In the genomic region with DNA sequence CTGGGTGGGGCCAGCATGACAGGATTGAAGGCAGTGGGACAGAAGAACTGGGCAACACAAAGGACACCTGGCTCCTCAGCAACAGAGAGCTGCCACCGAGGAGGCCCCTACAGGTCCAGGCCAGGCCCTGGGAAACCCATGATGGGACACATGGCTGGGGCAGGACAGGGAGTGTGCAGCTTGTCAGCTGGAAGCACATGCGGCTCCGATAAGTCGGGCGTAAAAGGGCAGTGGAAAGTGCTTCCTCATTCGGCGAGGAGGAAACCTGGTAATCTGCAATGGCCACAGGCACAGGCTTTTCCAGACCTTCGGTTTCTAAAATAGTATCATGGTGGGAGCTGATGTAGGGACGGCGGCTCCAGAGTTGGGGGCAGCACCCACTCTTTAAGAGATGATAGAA, we compare ENCODE assay signal across 1 cellular context.
TF ChIP-seq lines count a peak whose summit lies in the region.

No MANE protein-coding gene starts in this region.

TF ChIP-seq in K562, 482 proteins besides CTCF, POLR2A, EP300 and RAD21 (continued from another document and continues in another):
- TF ChIP-seq, protein P1, sequence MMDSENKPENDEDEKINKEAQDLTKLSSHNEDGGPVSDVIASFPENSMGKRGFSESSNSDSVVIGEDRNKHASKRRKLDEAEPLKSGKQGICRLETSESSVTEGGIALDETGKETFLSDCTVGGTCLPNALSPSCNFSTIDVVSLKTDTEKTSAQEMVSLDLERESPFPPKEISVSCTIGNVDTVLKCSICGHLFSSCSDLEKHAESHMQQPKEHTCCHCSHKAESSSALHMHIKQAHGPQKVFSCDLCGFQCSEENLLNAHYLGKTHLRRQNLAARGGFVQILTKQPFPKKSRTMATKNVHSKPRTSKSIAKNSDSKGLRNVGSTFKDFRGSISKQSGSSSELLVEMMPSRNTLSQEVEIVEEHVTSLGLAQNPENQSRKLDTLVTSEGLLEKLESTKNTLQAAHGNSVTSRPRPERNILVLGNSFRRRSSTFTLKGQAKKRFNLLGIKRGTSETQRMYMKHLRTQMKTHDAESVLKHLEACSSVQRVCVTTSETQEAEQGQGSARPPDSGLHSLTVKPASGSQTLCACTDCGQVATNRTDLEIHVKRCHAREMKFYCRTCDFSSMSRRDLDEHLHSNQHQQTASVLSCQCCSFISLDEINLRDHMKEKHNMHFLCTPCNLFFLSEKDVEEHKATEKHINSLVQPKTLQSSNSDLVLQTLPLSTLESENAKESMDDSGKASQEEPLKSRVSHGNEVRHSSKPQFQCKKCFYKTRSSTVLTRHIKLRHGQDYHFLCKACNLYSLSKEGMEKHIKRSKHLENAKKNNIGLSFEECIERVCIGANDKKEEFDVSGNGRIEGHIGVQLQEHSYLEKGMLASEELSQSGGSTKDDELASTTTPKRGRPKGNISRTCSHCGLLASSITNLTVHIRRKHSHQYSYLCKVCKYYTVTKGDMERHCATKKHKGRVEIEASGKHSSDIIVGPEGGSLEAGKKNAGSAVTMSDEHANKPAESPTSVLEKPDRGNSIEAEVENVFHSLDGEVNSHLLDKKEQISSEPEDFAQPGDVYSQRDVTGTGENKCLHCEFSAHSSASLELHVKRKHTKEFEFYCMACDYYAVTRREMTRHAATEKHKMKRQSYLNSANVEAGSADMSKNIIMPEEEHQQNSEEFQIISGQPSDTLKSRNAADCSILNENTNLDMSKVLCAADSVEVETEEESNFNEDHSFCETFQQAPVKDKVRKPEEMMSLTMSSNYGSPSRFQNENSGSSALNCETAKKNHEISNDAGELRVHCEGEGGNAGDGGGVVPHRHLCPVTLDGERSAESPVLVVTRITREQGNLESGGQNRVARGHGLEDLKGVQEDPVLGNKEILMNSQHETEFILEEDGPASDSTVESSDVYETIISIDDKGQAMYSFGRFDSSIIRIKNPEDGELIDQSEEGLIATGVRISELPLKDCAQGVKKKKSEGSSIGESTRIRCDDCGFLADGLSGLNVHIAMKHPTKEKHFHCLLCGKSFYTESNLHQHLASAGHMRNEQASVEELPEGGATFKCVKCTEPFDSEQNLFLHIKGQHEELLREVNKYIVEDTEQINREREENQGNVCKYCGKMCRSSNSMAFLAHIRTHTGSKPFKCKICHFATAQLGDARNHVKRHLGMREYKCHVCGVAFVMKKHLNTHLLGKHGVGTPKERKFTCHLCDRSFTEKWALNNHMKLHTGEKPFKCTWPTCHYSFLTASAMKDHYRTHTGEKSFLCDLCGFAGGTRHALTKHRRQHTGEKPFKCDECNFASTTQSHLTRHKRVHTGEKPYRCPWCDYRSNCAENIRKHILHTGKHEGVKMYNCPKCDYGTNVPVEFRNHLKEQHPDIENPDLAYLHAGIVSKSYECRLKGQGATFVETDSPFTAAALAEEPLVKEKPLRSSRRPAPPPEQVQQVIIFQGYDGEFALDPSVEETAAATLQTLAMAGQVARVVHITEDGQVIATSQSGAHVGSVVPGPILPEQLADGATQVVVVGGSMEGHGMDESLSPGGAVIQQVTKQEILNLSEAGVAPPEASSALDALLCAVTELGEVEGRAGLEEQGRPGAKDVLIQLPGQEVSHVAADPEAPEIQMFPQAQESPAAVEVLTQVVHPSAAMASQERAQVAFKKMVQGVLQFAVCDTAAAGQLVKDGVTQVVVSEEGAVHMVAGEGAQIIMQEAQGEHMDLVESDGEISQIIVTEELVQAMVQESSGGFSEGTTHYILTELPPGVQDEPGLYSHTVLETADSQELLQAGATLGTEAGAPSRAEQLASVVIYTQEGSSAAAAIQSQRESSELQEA (IDR thresholded peaks at IDR 0.05; ENCODE audit: low read depth), result no peak
- TF ChIP-seq KAT2B (IDR thresholded peaks at IDR 0.05; ENCODE audit: low read depth, low read length) (no peak), ZKSCAN3 (CRISPR knock-in tag; IDR thresholded peaks at IDR 0.05) (no peak), U2AF1 (optimal IDR thresholded peaks at IDR 0.05; ENCODE audit: low read depth, low read length) (no peak), TGIF2 (CRISPR knock-in tag; IDR thresholded peaks at IDR 0.05) (no peak), ZC3H8 (IDR thresholded peaks at IDR 0.05) (no peak), NONO (IDR thresholded peaks at IDR 0.05; ENCODE audit: low read depth in 2 of 2, low read length in 1 of 2) (no peak), CREB1 (IDR thresholded peaks at IDR 0.05) (0 out of 2 replicates have a peak, but pooled peaks have one; percentile 3), CREB1 (CRISPR knock-in tag; IDR thresholded peaks at IDR 0.05) (no peak), ZNF41 (CRISPR knock-in tag; conservative IDR thresholded peaks at IDR 0.05) (no peak), FOXK1 (CRISPR knock-in tag; IDR thresholded peaks at IDR 0.05; ENCODE audit: borderline replicate concordance) (no peak), SIRT6 (IDR thresholded peaks at IDR 0.05; ENCODE audit: low read depth, low read length) (no peak), ZNF707 (CRISPR knock-in tag; conservative IDR thresholded peaks at IDR 0.05) (no peak), CHD2 (IDR thresholded peaks at IDR 0.05; ENCODE audit: low read depth, low read length) (no peak), CHD1 (IDR thresholded peaks at IDR 0.05; ENCODE audit: low read length) (no peak), CBX1 (IDR thresholded peaks at IDR 0.05; ENCODE audit: low read depth) (no peak), GATAD2A (IDR thresholded peaks at IDR 0.05) (no peak), HDAC8 (tag; IDR thresholded peaks at IDR 0.05) (no peak), SPI1 (IDR thresholded peaks at IDR 0.05; ENCODE audit: borderline replicate concordance, low read depth, low read length) (peak; percentile 91), KLF10 (CRISPR knock-in tag; IDR thresholded peaks at IDR 0.05) (no peak), ZNF589 (CRISPR knock-in tag; IDR thresholded peaks at IDR 0.05; ENCODE audit: low read depth) (0 out of 2 replicates have a peak, but pooled peaks have one; percentile 70), HDAC6 (IDR thresholded peaks at IDR 0.05; ENCODE audit: low read depth, low read length) (no peak), ZNF695 (CRISPR knock-in tag; IDR thresholded peaks at IDR 0.05) (no peak), ZNF583 (CRISPR knock-in tag; IDR thresholded peaks at IDR 0.05) (no peak), TAF15 (IDR thresholded peaks at IDR 0.05; ENCODE audit: low read depth, low read length) (no peak), ZNF384 (IDR thresholded peaks at IDR 0.05; ENCODE audit: low read depth, low read length) (no peak), SP1 (CRISPR knock-in tag; IDR thresholded peaks at IDR 0.05) (no peak), FOXJ2 (tag; IDR thresholded peaks at IDR 0.05) (no peak), ZNF217 (CRISPR knock-in tag; IDR thresholded peaks at IDR 0.05) (no peak), RNF2 (IDR thresholded peaks at IDR 0.05) (no peak), DMBX1 (CRISPR knock-in tag; IDR thresholded peaks at IDR 0.05; ENCODE audit: borderline replicate concordance) (no peak), SMAD4 (CRISPR knock-in tag; conservative IDR thresholded peaks at IDR 0.05) (no peak), MYBL2 (IDR thresholded peaks at IDR 0.05; ENCODE audit: low read depth) (no peak), MYBL2 (CRISPR knock-in tag; IDR thresholded peaks at IDR 0.05; ENCODE audit: borderline replicate concordance) (no peak), ZNF644 (tag; IDR thresholded peaks at IDR 0.05; ENCODE audit: low read depth) (no peak), CREBBP (IDR thresholded peaks at IDR 0.05; ENCODE audit: low read depth, low read length) (no peak)
- TF ChIP-seq, protein P2, sequence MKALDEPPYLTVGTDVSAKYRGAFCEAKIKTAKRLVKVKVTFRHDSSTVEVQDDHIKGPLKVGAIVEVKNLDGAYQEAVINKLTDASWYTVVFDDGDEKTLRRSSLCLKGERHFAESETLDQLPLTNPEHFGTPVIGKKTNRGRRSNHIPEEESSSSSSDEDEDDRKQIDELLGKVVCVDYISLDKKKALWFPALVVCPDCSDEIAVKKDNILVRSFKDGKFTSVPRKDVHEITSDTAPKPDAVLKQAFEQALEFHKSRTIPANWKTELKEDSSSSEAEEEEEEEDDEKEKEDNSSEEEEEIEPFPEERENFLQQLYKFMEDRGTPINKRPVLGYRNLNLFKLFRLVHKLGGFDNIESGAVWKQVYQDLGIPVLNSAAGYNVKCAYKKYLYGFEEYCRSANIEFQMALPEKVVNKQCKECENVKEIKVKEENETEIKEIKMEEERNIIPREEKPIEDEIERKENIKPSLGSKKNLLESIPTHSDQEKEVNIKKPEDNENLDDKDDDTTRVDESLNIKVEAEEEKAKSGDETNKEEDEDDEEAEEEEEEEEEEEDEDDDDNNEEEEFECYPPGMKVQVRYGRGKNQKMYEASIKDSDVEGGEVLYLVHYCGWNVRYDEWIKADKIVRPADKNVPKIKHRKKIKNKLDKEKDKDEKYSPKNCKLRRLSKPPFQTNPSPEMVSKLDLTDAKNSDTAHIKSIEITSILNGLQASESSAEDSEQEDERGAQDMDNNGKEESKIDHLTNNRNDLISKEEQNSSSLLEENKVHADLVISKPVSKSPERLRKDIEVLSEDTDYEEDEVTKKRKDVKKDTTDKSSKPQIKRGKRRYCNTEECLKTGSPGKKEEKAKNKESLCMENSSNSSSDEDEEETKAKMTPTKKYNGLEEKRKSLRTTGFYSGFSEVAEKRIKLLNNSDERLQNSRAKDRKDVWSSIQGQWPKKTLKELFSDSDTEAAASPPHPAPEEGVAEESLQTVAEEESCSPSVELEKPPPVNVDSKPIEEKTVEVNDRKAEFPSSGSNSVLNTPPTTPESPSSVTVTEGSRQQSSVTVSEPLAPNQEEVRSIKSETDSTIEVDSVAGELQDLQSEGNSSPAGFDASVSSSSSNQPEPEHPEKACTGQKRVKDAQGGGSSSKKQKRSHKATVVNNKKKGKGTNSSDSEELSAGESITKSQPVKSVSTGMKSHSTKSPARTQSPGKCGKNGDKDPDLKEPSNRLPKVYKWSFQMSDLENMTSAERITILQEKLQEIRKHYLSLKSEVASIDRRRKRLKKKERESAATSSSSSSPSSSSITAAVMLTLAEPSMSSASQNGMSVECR (CRISPR knock-in tag; IDR thresholded peaks at IDR 0.05), result no peak
- TF ChIP-seq, protein P3, sequence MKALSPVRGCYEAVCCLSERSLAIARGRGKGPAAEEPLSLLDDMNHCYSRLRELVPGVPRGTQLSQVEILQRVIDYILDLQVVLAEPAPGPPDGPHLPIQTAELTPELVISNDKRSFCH (CRISPR knock-in tag; IDR thresholded peaks at IDR 0.05), result no peak
- TF ChIP-seq, protein P3 (tag; IDR thresholded peaks at IDR 0.05), result no peak
- TF ChIP-seq, protein P4, sequence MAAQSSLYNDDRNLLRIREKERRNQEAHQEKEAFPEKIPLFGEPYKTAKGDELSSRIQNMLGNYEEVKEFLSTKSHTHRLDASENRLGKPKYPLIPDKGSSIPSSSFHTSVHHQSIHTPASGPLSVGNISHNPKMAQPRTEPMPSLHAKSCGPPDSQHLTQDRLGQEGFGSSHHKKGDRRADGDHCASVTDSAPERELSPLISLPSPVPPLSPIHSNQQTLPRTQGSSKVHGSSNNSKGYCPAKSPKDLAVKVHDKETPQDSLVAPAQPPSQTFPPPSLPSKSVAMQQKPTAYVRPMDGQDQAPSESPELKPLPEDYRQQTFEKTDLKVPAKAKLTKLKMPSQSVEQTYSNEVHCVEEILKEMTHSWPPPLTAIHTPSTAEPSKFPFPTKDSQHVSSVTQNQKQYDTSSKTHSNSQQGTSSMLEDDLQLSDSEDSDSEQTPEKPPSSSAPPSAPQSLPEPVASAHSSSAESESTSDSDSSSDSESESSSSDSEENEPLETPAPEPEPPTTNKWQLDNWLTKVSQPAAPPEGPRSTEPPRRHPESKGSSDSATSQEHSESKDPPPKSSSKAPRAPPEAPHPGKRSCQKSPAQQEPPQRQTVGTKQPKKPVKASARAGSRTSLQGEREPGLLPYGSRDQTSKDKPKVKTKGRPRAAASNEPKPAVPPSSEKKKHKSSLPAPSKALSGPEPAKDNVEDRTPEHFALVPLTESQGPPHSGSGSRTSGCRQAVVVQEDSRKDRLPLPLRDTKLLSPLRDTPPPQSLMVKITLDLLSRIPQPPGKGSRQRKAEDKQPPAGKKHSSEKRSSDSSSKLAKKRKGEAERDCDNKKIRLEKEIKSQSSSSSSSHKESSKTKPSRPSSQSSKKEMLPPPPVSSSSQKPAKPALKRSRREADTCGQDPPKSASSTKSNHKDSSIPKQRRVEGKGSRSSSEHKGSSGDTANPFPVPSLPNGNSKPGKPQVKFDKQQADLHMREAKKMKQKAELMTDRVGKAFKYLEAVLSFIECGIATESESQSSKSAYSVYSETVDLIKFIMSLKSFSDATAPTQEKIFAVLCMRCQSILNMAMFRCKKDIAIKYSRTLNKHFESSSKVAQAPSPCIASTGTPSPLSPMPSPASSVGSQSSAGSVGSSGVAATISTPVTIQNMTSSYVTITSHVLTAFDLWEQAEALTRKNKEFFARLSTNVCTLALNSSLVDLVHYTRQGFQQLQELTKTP (IDR thresholded peaks at IDR 0.05; ENCODE audit: low read depth in 1 of 2, partially characterized antibody in 2 of 2), result no peak
- TF ChIP-seq, protein P5, sequence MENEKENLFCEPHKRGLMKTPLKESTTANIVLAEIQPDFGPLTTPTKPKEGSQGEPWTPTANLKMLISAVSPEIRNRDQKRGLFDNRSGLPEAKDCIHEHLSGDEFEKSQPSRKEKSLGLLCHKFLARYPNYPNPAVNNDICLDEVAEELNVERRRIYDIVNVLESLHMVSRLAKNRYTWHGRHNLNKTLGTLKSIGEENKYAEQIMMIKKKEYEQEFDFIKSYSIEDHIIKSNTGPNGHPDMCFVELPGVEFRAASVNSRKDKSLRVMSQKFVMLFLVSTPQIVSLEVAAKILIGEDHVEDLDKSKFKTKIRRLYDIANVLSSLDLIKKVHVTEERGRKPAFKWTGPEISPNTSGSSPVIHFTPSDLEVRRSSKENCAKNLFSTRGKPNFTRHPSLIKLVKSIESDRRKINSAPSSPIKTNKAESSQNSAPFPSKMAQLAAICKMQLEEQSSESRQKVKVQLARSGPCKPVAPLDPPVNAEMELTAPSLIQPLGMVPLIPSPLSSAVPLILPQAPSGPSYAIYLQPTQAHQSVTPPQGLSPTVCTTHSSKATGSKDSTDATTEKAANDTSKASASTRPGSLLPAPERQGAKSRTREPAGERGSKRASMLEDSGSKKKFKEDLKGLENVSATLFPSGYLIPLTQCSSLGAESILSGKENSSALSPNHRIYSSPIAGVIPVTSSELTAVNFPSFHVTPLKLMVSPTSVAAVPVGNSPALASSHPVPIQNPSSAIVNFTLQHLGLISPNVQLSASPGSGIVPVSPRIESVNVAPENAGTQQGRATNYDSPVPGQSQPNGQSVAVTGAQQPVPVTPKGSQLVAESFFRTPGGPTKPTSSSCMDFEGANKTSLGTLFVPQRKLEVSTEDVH (IDR thresholded peaks at IDR 0.05; ENCODE audit: low read depth, partially characterized antibody), result no peak
- TF ChIP-seq, protein P6, sequence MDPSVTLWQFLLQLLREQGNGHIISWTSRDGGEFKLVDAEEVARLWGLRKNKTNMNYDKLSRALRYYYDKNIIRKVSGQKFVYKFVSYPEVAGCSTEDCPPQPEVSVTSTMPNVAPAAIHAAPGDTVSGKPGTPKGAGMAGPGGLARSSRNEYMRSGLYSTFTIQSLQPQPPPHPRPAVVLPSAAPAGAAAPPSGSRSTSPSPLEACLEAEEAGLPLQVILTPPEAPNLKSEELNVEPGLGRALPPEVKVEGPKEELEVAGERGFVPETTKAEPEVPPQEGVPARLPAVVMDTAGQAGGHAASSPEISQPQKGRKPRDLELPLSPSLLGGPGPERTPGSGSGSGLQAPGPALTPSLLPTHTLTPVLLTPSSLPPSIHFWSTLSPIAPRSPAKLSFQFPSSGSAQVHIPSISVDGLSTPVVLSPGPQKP (CRISPR knock-in tag; IDR thresholded peaks at IDR 0.05), result no peak
